Comparison of ENCODE assay signal across 9 cellular contexts in genomic region chr7:18177815-18178660, GRCh38.
DNase-seq lines count a peak whose midpoint lies in the region; ATAC-seq and TF ChIP-seq lines count a peak whose summit lies in the region.
"Had no signal": no experiment of that assay in that cellular context is flagged by ENCODE, and none has a peak within 500 bp of the region (broad histone marks: within the 10 kb centered on the region; RNA-seq: fewer than 3 reads in every experiment).

No MANE protein-coding gene starts in this region.

- no peak overlapping the region for H3K27ac Mint-ChIP-seq in activated CD8-positive, alpha-beta T cell treated with anti-CD3 and anti-CD28 coated beads for 36 hours
- no peak overlapping the region for H3K27ac Mint-ChIP-seq in activated CD8-positive, alpha-beta T cell treated with anti-CD3 and anti-CD28 coated beads, Interleukin-2, amount 10 ng/mL, durations not matched to agents 7 days and 5 days

- H3K4me3 ChIP-seq in NB4 (ENCODE audit: low read depth, low read length) = no peak overlapping the region
- no peak overlapping the region for H3K4me3 ChIP-seq in fibroblast of pulmonary artery (replicated peaks; ENCODE audit: low read depth, low read length)
- H3K4me3 ChIP-seq in osteoblast (ENCODE audit: insufficient read depth, low read length) = no peak overlapping the region

- TF ChIP-seq POLR2A in NB4 (IDR thresholded peaks at IDR 0.05; ENCODE audit: extremely low read depth, insufficient read length) = no peak

- CTCF ChIA-PET in activated CD8-positive, alpha-beta T cell treated with anti-CD3 and anti-CD28 coated beads for 36 hours (lab: Charles Lee) = no interaction called here
- CTCF ChIA-PET in activated CD8-positive, alpha-beta T cell treated with anti-CD3 and anti-CD28 coated beads, Interleukin-2, amount 10 ng/mL, durations not matched to agents 7 days and 5 days (lab: Charles Lee) = no interaction called here

- no peak overlapping the region for H3K4me3 Mint-ChIP-seq in activated CD8-positive, alpha-beta T cell treated with anti-CD3 and anti-CD28 coated beads for 36 hours
- no peak overlapping the region for H3K4me3 Mint-ChIP-seq in activated CD8-positive, alpha-beta T cell treated with anti-CD3 and anti-CD28 coated beads, Interleukin-2, amount 10 ng/mL, durations not matched to agents 7 days and 5 days

- no peak overlapping the region for H3K27ac ChIP-seq in osteoblast (ENCODE audit: low read depth, low read length)
- H3K27ac ChIP-seq: VCaP had no signal

- ATAC-seq in activated CD8-positive, alpha-beta T cell treated with anti-CD3 and anti-CD28 coated beads for 36 hours = peak; percentile 72
- ATAC-seq in activated CD8-positive, alpha-beta T cell treated with anti-CD3 and anti-CD28 coated beads, Interleukin-2, amount 10 ng/mL, durations not matched to agents 7 days and 5 days = no peak
- ATAC-seq in HG02798 (IDR thresholded peaks at IDR 0.05; ENCODE audit: poor library complexity, unreplicated experiment) (peak; percentile 82), left colon (no peak)

- peaks cover 2% of the 10 kb centered on the region for H3K27me3 Mint-ChIP-seq in activated CD8-positive, alpha-beta T cell treated with anti-CD3 and anti-CD28 coated beads for 36 hours
- H3K27me3 Mint-ChIP-seq in activated CD8-positive, alpha-beta T cell treated with anti-CD3 and anti-CD28 coated beads, Interleukin-2, amount 10 ng/mL, durations not matched to agents 7 days and 5 days (ENCODE audit: low read depth) = no peaks in the 10 kb centered on the region

- no peaks in the 10 kb centered on the region for H3K9me3 ChIP-seq in osteoblast (ENCODE audit: low read depth, low read length)

- no peaks in the 10 kb centered on the region for H3K27me3 ChIP-seq in osteoblast (ENCODE audit: insufficient read depth, low read length)

- no peaks in the 10 kb centered on the region for H3K36me3 ChIP-seq in osteoblast (ENCODE audit: insufficient read depth, low read length)

- no peaks in the 10 kb centered on the region for H3K9me3 Mint-ChIP-seq in activated CD8-positive, alpha-beta T cell treated with anti-CD3 and anti-CD28 coated beads for 36 hours
- H3K9me3 Mint-ChIP-seq in activated CD8-positive, alpha-beta T cell treated with anti-CD3 and anti-CD28 coated beads, Interleukin-2, amount 10 ng/mL, durations not matched to agents 7 days and 5 days (ENCODE audit: insufficient read depth) = no peaks in the 10 kb centered on the region

- no peaks in the 10 kb centered on the region for H4K20me1 ChIP-seq in osteoblast (ENCODE audit: insufficient read depth, low read length)

- DNase-seq in activated CD8-positive, alpha-beta T cell treated with anti-CD3 and anti-CD28 coated beads for 36 hours = peak; percentile 10
- no peak for DNase-seq in activated CD8-positive, alpha-beta T cell treated with anti-CD3 and anti-CD28 coated beads, Interleukin-2, amount 10 ng/mL, durations not matched to agents 7 days and 5 days
- DNase-seq in NB4 (ENCODE audit: low read depth) = peak; percentile 92
- peak; percentile 57 for DNase-seq in fibroblast of pulmonary artery (ENCODE audit: low read depth)
- DNase-seq in osteoblast (ENCODE audit: insufficient read length, low spot score, missing footprints) = no peak
- DNase-seq in mucosa of gallbladder (ENCODE audit: low spot score) = no peak
- DNase-seq in left colon = no peak

- TF ChIP-seq CTCF in activated CD8-positive, alpha-beta T cell treated with anti-CD3 and anti-CD28 coated beads for 36 hours (IDR thresholded peaks at IDR 0.05) = no peak
- TF ChIP-seq CTCF in NB4 (IDR thresholded peaks at IDR 0.05; ENCODE audit: low read depth, low read length) (no peak), fibroblast of pulmonary artery (IDR thresholded peaks at IDR 0.05; ENCODE audit: low read length, missing control alignments) (no peak), osteoblast (IDR thresholded peaks at IDR 0.05; ENCODE audit: extremely low read depth, low read depth, low read length) (no peak)

- no peak overlapping the region for H2AFZ ChIP-seq in osteoblast (ENCODE audit: low read length)

- no peaks in the 10 kb centered on the region for H3K79me2 ChIP-seq in osteoblast (ENCODE audit: insufficient read depth, low read length)

- H3K36me3 Mint-ChIP-seq in activated CD8-positive, alpha-beta T cell treated with anti-CD3 and anti-CD28 coated beads for 36 hours (ENCODE audit: low read depth) = no peaks in the 10 kb centered on the region
- H3K36me3 Mint-ChIP-seq in activated CD8-positive, alpha-beta T cell treated with anti-CD3 and anti-CD28 coated beads, Interleukin-2, amount 10 ng/mL, durations not matched to agents 7 days and 5 days (ENCODE audit: low read depth) = no peaks in the 10 kb centered on the region

- intact Hi-C loops in activated CD8-positive, alpha-beta T cell treated with anti-CD3 and anti-CD28 coated beads for 36 hours (cut with micrococcal nuclease) = no loop called here
- intact Hi-C loops in left colon (cut with DNase I, micrococcal nuclease) = no loop called here

- no peak overlapping the region for H3K4me2 ChIP-seq in osteoblast (ENCODE audit: insufficient read depth, low read length)

- POLR2A ChIA-PET in activated CD8-positive, alpha-beta T cell treated with anti-CD3 and anti-CD28 coated beads for 36 hours (lab: Charles Lee) = no interaction called here
- POLR2A ChIA-PET in activated CD8-positive, alpha-beta T cell treated with anti-CD3 and anti-CD28 coated beads, Interleukin-2, amount 10 ng/mL, durations not matched to agents 7 days and 5 days (lab: Charles Lee) = no interaction called here

- H3K4me1 ChIP-seq in osteoblast (ENCODE audit: insufficient read depth, low read length) = no peaks in the 10 kb centered on the region

- peaks cover 5% of the 10 kb centered on the region for H3K4me1 Mint-ChIP-seq in activated CD8-positive, alpha-beta T cell treated with anti-CD3 and anti-CD28 coated beads for 36 hours (ENCODE audit: low read depth)
- no peaks in the 10 kb centered on the region for H3K4me1 Mint-ChIP-seq in activated CD8-positive, alpha-beta T cell treated with anti-CD3 and anti-CD28 coated beads, Interleukin-2, amount 10 ng/mL, durations not matched to agents 7 days and 5 days (ENCODE audit: low read depth)

Comparison
In these comparisons a context has a peak if more than half of its experiments do, and no peak if none do; other contexts are left out.
1. ATAC-seq: peak in activated CD8-positive, alpha-beta T cell treated with anti-CD3 and anti-CD28 coated beads for 36 hours (single experiment) and HG02798 (single experiment); none in activated CD8-positive, alpha-beta T cell treated with anti-CD3 and anti-CD28 coated beads, Interleukin-2, amount 10 ng/mL, durations not matched to agents 7 days and 5 days (single experiment) and left colon (single experiment).
2. DNase-seq: peak in activated CD8-positive, alpha-beta T cell treated with anti-CD3 and anti-CD28 coated beads for 36 hours (single experiment), NB4 (single experiment) and fibroblast of pulmonary artery (single experiment); none in activated CD8-positive, alpha-beta T cell treated with anti-CD3 and anti-CD28 coated beads, Interleukin-2, amount 10 ng/mL, durations not matched to agents 7 days and 5 days (single experiment), osteoblast (single experiment), mucosa of gallbladder (single experiment) and left colon (0 of 2).